32 cellular contexts compared by ENCODE assay signal in genomic region chr1:198915327-198916231, GRCh38.
DNase-seq lines count a peak whose midpoint lies in the region; ATAC-seq, FAIRE-seq and TF ChIP-seq lines count a peak whose summit lies in the region.
"Had no signal": no experiment of that assay in that cellular context is flagged by ENCODE, and none has a peak within 500 bp of the region (broad histone marks: within the 10 kb centered on the region; RNA-seq: fewer than 3 reads in every experiment).

No MANE protein-coding gene starts in this region.

- peak overlapping the region; percentile 17 for H3K27ac ChIP-seq in A673 (ENCODE audit: low read depth, low read length, poor library complexity, severe bottlenecking)
- H3K27ac ChIP-seq in mammary epithelial cell (ENCODE audit: insufficient read depth, low read depth, low read length) = no peak overlapping the region
- H3K27ac ChIP-seq in tibial nerve = no peak overlapping the region
- H3K27ac ChIP-seq in lower lobe of right lung = no peak overlapping the region
- H3K27ac ChIP-seq: A549, GM23248, hepatocyte, SJSA1, tibial artery had no signal

- POLR2A ChIA-PET in A673 (lab: Charles Lee; ENCODE audit: low non-redundant PET) = no interaction called here

- peaks cover 100% of the 10 kb centered on the region for H4K20me1 ChIP-seq in Loucy (ENCODE audit: insufficient read depth, low read length, poor library complexity, severe bottlenecking)
- H4K20me1 ChIP-seq in mammary epithelial cell (ENCODE audit: insufficient read depth, low read length) = no peaks in the 10 kb centered on the region

- dilution Hi-C loops in mammary epithelial cell (cut with HindIII; ENCODE audit: low sequenced_read_pairs) = no loop called here

- H3K27me3 ChIP-seq in A673 (replicated peaks; ENCODE audit: insufficient read depth, low read depth, low read length, poor library complexity) = no peaks in the 10 kb centered on the region
- no peaks in the 10 kb centered on the region for H3K27me3 ChIP-seq in Loucy (ENCODE audit: insufficient read depth, low read length, poor library complexity, severe bottlenecking)
- no peaks in the 10 kb centered on the region for H3K27me3 ChIP-seq in mammary epithelial cell (ENCODE audit: insufficient read depth, low read length)
- H3K27me3 ChIP-seq in tibial nerve = no peaks in the 10 kb centered on the region
- no peaks in the 10 kb centered on the region for H3K27me3 ChIP-seq in lower lobe of right lung (ENCODE audit: low read depth)
- H3K27me3 ChIP-seq: dorsolateral prefrontal cortex, hepatocyte, SJSA1, tibial artery had no signal

- in situ Hi-C loops in mammary epithelial cell (cut with MboI; ENCODE audit: low sequenced_read_pairs in 2 of 2) = no loop called here

- H3K4me1 ChIP-seq in A673 (ENCODE audit: insufficient read depth, low read length, poor library complexity, severe bottlenecking) (peaks cover 67% of the 10 kb centered on the region), Loucy (ENCODE audit: insufficient read depth, low read length, poor library complexity, severe bottlenecking) (peaks cover 99% of the 10 kb centered on the region), mammary epithelial cell (ENCODE audit: insufficient read depth, low read length) (peaks cover 52% of the 10 kb centered on the region), tibial nerve (peaks cover 0 to 5% (median 0%) of the 10 kb centered on the region in 4 donors), lower lobe of right lung (peaks cover 40% of the 10 kb centered on the region)
- H3K4me1 ChIP-seq: A549 had no signal

- H3K9ac ChIP-seq in Loucy (ENCODE audit: low read depth, low read length, poor library complexity, severe bottlenecking) = no peak overlapping the region
- H3K9ac ChIP-seq in mammary epithelial cell (ENCODE audit: insufficient read depth, low read length) = no peak overlapping the region
- H3K9ac ChIP-seq: GM23248 had no signal

- H3K79me2 ChIP-seq in Loucy (ENCODE audit: insufficient read depth, low read length) (peaks cover 100% of the 10 kb centered on the region), mammary epithelial cell (ENCODE audit: insufficient read depth, low read length) (peaks cover 96% of the 10 kb centered on the region)

- peak; percentile 36 for FAIRE-seq in H54 (lab: Jason Lieb, UNC)
- FAIRE-seq: A549, G401.6, HepG2 had no signal

- no peak for TF ChIP-seq EP300 in tibial nerve (IDR thresholded peaks at IDR 0.05)

- DNase-seq in A673 (ENCODE audit: low spot score) (no peak), H54 (ENCODE audit: insufficient read length, low spot score) (no peak), mammary epithelial cell (no peak), tibial nerve (ENCODE audit: low spot score in 2 of 2) (no peak), NCI-H1694 treated with DMSO at 0.1 percent for 48 hours (lab: John Stamatoyannopoulos, UW) (no peak), lower lobe of right lung (no peak), erythroblast (lab: John Stamatoyannopoulos, UW) (no peak)
- DNase-seq: activated CD8-positive, alpha-beta memory T cell treated with anti-CD3 and anti-CD28 coated beads, Interleukin-2, amount 10 ng/mL, durations not matched to agents 7 days and 5 days; activated T-cell treated with anti-CD3 and anti-CD28 coated beads, Interleukin-2, amount 50 U/mL, for 48 hours; AML-193; CD4-positive, alpha-beta memory T cell; cerebellar nuclear complex; dorsolateral prefrontal cortex; GM23248; Kasumi-1; kidney glomerular epithelial cell; midbrain; naive B cell; NCI-H146; NCI-H2107; NCI-H82; nucleus accumbens; stimulated activated CD4-positive, alpha-beta T cell treated with anti-CD3 and anti-CD28 coated beads, Interleukin-15, amount 100 ng/mL, for 24 hours; stimulated activated CD4-positive, alpha-beta T cell treated with anti-CD3 and anti-CD28 coated beads, Interleukin-4, amount 100 ng/mL, for 4 hours; T-cell; tibial artery had no signal

- H3K4me2 ChIP-seq in Loucy (ENCODE audit: low read depth, low read length, poor library complexity, severe bottlenecking) (peak overlapping the region; percentile 70), mammary epithelial cell (ENCODE audit: insufficient read depth, low read depth, low read length) (peak overlapping the region; percentile 13)
- H3K4me2 ChIP-seq: A549, hepatocyte had no signal

- TF ChIP-seq CTCF in A673 (conservative IDR thresholded peaks at IDR 0.05; ENCODE audit: low read depth, low read length) (no peak), Loucy (conservative IDR thresholded peaks at IDR 0.05; ENCODE audit: low read length) (no peak), mammary epithelial cell (conservative IDR thresholded peaks at IDR 0.05 in 1 of 2, IDR thresholded peaks at IDR 0.05 in 1 of 2; ENCODE audit: extremely low read depth in 1 of 2, insufficient read depth in 1 of 2, low read depth in 1 of 2, low read length in 2 of 2) (no peak), tibial nerve (IDR thresholded peaks at IDR 0.05) (no peak), lower lobe of right lung (IDR thresholded peaks at IDR 0.05) (no peak)

- peaks cover 70% of the 10 kb centered on the region for H3K36me3 ChIP-seq in A673 (ENCODE audit: insufficient read depth, low read length, poor library complexity, severe bottlenecking)
- peaks cover 98% of the 10 kb centered on the region for H3K36me3 ChIP-seq in Loucy (ENCODE audit: insufficient read depth, low read length)
- H3K36me3 ChIP-seq in mammary epithelial cell (ENCODE audit: insufficient read depth, low read length) = peaks cover 2% of the 10 kb centered on the region
- no peaks in the 10 kb centered on the region for H3K36me3 ChIP-seq in tibial nerve
- no peaks in the 10 kb centered on the region for H3K36me3 ChIP-seq in lower lobe of right lung
- H3K36me3 ChIP-seq: tibial artery had no signal

- no peak for TF ChIP-seq POLR2A in H54 (IDR thresholded peaks at IDR 0.05; ENCODE audit: low read depth, low read length)
- TF ChIP-seq POLR2A in tibial nerve (IDR thresholded peaks at IDR 0.05) = no peak
- no peak for TF ChIP-seq POLR2A in erythroblast (IDR thresholded peaks at IDR 0.05; ENCODE audit: low read length)

- H3K9me3 ChIP-seq in A673 (ENCODE audit: low read depth, low read length, poor library complexity, severe bottlenecking) (peaks cover 10% of the 10 kb centered on the region), Loucy (ENCODE audit: insufficient read depth, low read depth, low read length) (no peaks in the 10 kb centered on the region), mammary epithelial cell (replicated peaks; ENCODE audit: insufficient read depth, low read length) (no peaks in the 10 kb centered on the region), tibial nerve (peaks cover 0 to 6% (median 0%) of the 10 kb centered on the region in 4 donors), lower lobe of right lung (no peaks in the 10 kb centered on the region)
- H3K9me3 ChIP-seq: A549, SJSA1, tibial artery had no signal

- no peaks in the 10 kb centered on the region for H3K9me2 ChIP-seq in Loucy (replicated peaks; ENCODE audit: low read depth, low read length)

- intact Hi-C loops in A673 (cut with micrococcal nuclease; ENCODE audit: unreplicated experiment) = no loop called here
- intact Hi-C loops in mammary epithelial cell (cut with micrococcal nuclease) = loop anchor here (5.0 kb wide), 1 partner anchor 808 kb away; no protein-coding TSS in a partner anchor
- intact Hi-C loops in lower lobe of right lung (cut with DNase I) = no loop called here

- H3K4me3 ChIP-seq in A673 (ENCODE audit: low read depth, low read length, poor library complexity, severe bottlenecking) (no peak overlapping the region), Loucy (ENCODE audit: low read length, poor library complexity, severe bottlenecking) (peak overlapping the region; percentile 18), mammary epithelial cell (replicated peaks in 1 of 3; ENCODE audit: insufficient read depth in 1 of 3, low read depth in 2 of 3, low read length in 3 of 3) (no peak overlapping the region), tibial nerve (no peak overlapping the region), lower lobe of right lung (no peak overlapping the region)
- H3K4me3 ChIP-seq: A549, dorsolateral prefrontal cortex, GM23248, hepatocyte, SJSA1, tibial artery had no signal

- ATAC-seq in lower lobe of right lung = no peak
- ATAC-seq: A549; activated CD8-positive, alpha-beta memory T cell treated with anti-CD3 and anti-CD28 coated beads, Interleukin-2, amount 10 ng/mL, durations not matched to agents 7 days and 5 days; HepG2; T-cell had no signal

- peaks cover 13% of the 10 kb centered on the region; the same call in 1 of the 2 replicates for H3F3A ChIP-seq in Loucy (ENCODE audit: low read depth)

- WGBS in mammary epithelial cell (ENCODE audit: low coverage, missing lambda C conversion rate) = 82% methylated on average over 3 of the region's 3 CpGs
- WGBS in tibial nerve, 2 donors = 89 to 91% methylated on average over 3 of the region's 3 CpGs

- no TSS peak for BruUV-seq in A673 (replicated peaks; lab: Mats Ljungman, UMichigan)
- no TSS peak for BruUV-seq in mammary epithelial cell (replicated peaks; lab: Mats Ljungman, UMichigan)

- H2AFZ ChIP-seq in Loucy (ENCODE audit: low read length) (no peak overlapping the region), mammary epithelial cell (ENCODE audit: low read depth, low read length) (no peak overlapping the region)
- H2AFZ ChIP-seq: GM23248, hepatocyte had no signal

- CTCF ChIA-PET in A673 (lab: Charles Lee) = no interaction called here
- CTCF ChIA-PET in mammary epithelial cell (lab: Charles Lee; ENCODE audit: low non-redundant PET) = interaction anchor here (0.5 kb wide), 1 partner anchor 348 kb away, joined by 3 read pairs; no protein-coding TSS in a partner anchor
